29 cellular contexts compared by ENCODE assay signal in the genomic region with DNA sequence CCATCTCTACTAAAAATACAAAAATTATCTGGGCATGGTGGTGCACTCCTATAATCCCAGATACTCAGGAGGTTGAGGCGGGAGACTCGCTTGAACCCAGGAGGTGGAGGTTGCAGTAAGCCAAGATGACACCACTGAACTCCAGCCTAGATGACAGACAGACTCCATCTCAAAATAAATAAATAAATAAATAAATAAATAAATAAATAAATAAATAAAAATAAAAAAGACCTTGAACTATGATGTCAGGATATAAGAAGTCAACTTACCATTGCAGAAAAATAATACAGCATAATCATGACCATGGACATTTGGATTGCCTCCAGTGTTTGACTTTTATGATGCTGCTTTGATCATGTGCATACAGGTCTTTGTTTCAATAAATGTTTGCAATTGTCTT.
"Had no signal": no experiment of that assay in that cellular context is flagged by ENCODE, and none has a peak within 500 bp of the region (broad histone marks: within the 10 kb centered on the region; RNA-seq: fewer than 3 reads in every experiment).

No MANE protein-coding gene starts in this region.

- ATAC-seq: effector memory CD8-positive, alpha-beta T cell; esophagus mucosa; foreskin keratinocyte; gastrocnemius medialis; gastroesophageal sphincter; heart left ventricle; heart right ventricle had no signal

- H3K27me3 Mint-ChIP-seq: dendritic cell treated with granulocyte-macrophage colony-stimulating factor and Interleukin-4, amounts not matched to agents 40 ng/mL and 50 ng/mL, for 4 days; effector memory CD8-positive, alpha-beta T cell had no signal

- H3K27ac ChIP-seq: colonic mucosa, coronary artery, dorsolateral prefrontal cortex, epithelial cell of prostate, esophagus muscularis mucosa, esophagus squamous epithelium, foreskin keratinocyte, gastrocnemius medialis, gastroesophageal sphincter, heart left ventricle, heart right ventricle, hepatocyte had no signal

- FAIRE-seq: endometrium, endothelial cell of umbilical vein, frontal cortex had no signal

- H3K9me3 ChIP-seq: colonic mucosa, esophagus squamous epithelium, gastrocnemius medialis had no signal

- H3K4me3 ChIP-seq: colonic mucosa, coronary artery, dorsolateral prefrontal cortex, esophagus muscularis mucosa, esophagus squamous epithelium, gastrocnemius medialis, gastroesophageal sphincter, heart left ventricle, heart right ventricle, hepatocyte had no signal

- H3K27ac Mint-ChIP-seq: dendritic cell treated with granulocyte-macrophage colony-stimulating factor and Interleukin-4, amounts not matched to agents 40 ng/mL and 50 ng/mL, for 4 days; effector memory CD8-positive, alpha-beta T cell; endodermal cell had no signal

- H3K36me3 ChIP-seq: colonic mucosa, esophagus muscularis mucosa, esophagus squamous epithelium, gastrocnemius medialis, gastroesophageal sphincter, heart left ventricle, heart right ventricle had no signal

- H3K4me2 ChIP-seq: hepatocyte had no signal

- DNase-seq: colonic mucosa; cortex of kidney; dermis blood vessel endothelial cell; dorsolateral prefrontal cortex; effector CD4-positive, alpha-beta T cell; effector CD8-positive, alpha-beta T cell; effector memory CD4-positive, alpha-beta T cell; effector memory CD8-positive, alpha-beta T cell; endodermal cell; erythroblast; esophagus squamous epithelium; foreskin fibroblast; foreskin keratinocyte; foreskin melanocyte; gastrocnemius medialis; glutamatergic neuron; head of caudate nucleus; heart left ventricle; heart right ventricle had no signal

- H3K4me3 Mint-ChIP-seq: dendritic cell treated with granulocyte-macrophage colony-stimulating factor and Interleukin-4, amounts not matched to agents 40 ng/mL and 50 ng/mL, for 4 days; effector memory CD8-positive, alpha-beta T cell; endodermal cell had no signal

- H3K4me1 ChIP-seq: colonic mucosa, esophagus muscularis mucosa, esophagus squamous epithelium, foreskin keratinocyte, gastrocnemius medialis, gastroesophageal sphincter, heart left ventricle, heart right ventricle had no signal
